ENCODE assay signal across 10 cellular contexts in the genomic region with DNA sequence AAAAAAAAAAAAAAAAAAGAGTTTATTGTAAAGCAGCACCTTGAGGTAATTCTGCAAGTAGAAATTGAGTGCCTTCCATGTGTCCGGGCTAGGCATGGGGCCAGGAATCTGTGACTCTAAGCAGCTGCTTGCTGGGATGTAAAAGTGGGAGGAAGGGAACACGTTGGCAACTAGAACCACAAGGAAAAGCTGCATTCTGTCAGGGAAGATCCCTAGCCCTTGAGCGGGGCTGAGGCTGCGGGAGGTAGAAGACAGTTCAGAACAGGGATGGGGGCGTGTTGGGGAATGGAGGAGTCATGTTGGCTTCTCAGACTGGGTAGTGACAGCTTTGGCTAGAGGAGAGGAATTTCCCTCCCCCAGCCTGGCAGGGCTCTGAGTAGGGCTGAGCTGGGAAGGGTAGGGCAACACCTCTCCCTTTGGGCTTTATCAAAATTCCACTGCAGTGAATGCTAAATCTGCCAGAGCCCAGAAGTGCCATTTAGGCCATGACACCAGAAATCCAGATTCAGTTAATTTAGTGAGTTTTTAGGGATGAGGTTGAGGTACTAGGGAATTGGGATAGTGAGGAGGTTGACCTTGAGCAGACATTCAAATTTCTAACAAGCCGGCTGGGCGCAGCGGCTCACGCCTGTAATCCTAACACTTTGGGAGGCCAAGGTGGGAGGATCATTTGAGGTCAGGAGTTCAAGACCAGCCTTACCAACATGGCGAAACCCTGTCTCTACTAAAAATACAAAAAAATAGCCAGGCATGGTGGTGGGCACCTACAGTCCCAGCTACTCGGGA. TPM values are rescaled to one million over a fixed set of nuclear protein-coding genes. Genes with fewer than 3 reads are reported as not detected.
DNase-seq lines count a peak whose midpoint lies in the region; ATAC-seq lines count a peak whose summit lies in the region.
"Had no signal": no experiment of that assay in that cellular context is flagged by ENCODE, and none has a peak within 500 bp of the region (broad histone marks: within the 10 kb centered on the region; RNA-seq: fewer than 3 reads in every experiment).

No MANE protein-coding gene starts in this region.

- peaks cover 4% of the 10 kb centered on the region for H3K36me3 Mint-ChIP-seq in activated CD4-positive, alpha-beta T cell treated with anti-CD3 and anti-CD28 coated beads for 36 hours (ENCODE audit: low read depth)

- DNase-seq in Daoy (ENCODE audit: low read depth), result peak; percentile 80
- DNase-seq in SJSA1 (ENCODE audit: low read depth in 1 of 2, low spot score in 2 of 2), result peak; percentile 47 to 65
- peak; percentile 43 for DNase-seq in glomerular visceral epithelial cell (ENCODE audit: extremely low spot score)
- DNase-seq in posterior cingulate gyrus, result peak; percentile 43 to 93 (median 67)
- DNase-seq in HAP-1 (ENCODE audit: low spot score in 2 of 2), result no peak
- no peak for DNase-seq in activated CD4-positive, alpha-beta T cell treated with anti-CD3 and anti-CD28 coated beads for 36 hours

- CTCF ChIA-PET in activated CD4-positive, alpha-beta T cell treated with anti-CD3 and anti-CD28 coated beads for 36 hours (lab: Charles Lee), result interaction anchor here (0.7 to 1.0 kb wide), 2 partner anchors 9 to 280 kb away, joined by 3 read pairs; no protein-coding TSS in a partner anchor

- ATAC-seq in HG03135 (IDR thresholded peaks at IDR 0.05; ENCODE audit: unreplicated experiment), result no peak
- ATAC-seq in activated CD4-positive, alpha-beta T cell treated with anti-CD3 and anti-CD28 coated beads for 36 hours, result no peak
- ATAC-seq in HG03095 (IDR thresholded peaks at IDR 0.05; ENCODE audit: unreplicated experiment), result no peak

- no peaks in the 10 kb centered on the region for H3K9me3 Mint-ChIP-seq in activated CD4-positive, alpha-beta T cell treated with anti-CD3 and anti-CD28 coated beads for 36 hours (ENCODE audit: low read depth)
- H3K9me3 Mint-ChIP-seq: IgD-negative memory B cell had no signal

- H3K27ac Mint-ChIP-seq in activated CD4-positive, alpha-beta T cell treated with anti-CD3 and anti-CD28 coated beads for 36 hours, result no peak overlapping the region
- H3K27ac Mint-ChIP-seq: IgD-negative memory B cell had no signal

- peak overlapping the region; percentile 73 for H3K27ac ChIP-seq in SJSA1
- H3K27ac ChIP-seq: neutrophil had no signal

- intact Hi-C loops in posterior cingulate gyrus (cut with DNase I), result no loop called here
- intact Hi-C loops in activated CD4-positive, alpha-beta T cell treated with anti-CD3 and anti-CD28 coated beads for 36 hours (cut with DNase I, micrococcal nuclease), result no loop called here

- no peaks in the 10 kb centered on the region for H3K9me3 ChIP-seq in SJSA1 (replicated peaks)
- H3K9me3 ChIP-seq in HAP-1, result no peaks in the 10 kb centered on the region
- H3K9me3 ChIP-seq: neutrophil had no signal

- H3K36me3 ChIP-seq in SJSA1 (0 out of 2 replicates have a peak, but pooled peaks cover 4% of the 10 kb centered on the region), HAP-1 (replicated peaks) (no peaks in the 10 kb centered on the region)
- H3K36me3 ChIP-seq: neutrophil had no signal

- in situ Hi-C loops in HAP-1 (cut with MboI; ENCODE audit: low sequenced_read_pairs), result no loop called here

- H3K27me3 ChIP-seq in SJSA1 (replicated peaks), result no peaks in the 10 kb centered on the region
- no peaks in the 10 kb centered on the region for H3K27me3 ChIP-seq in HAP-1 (ENCODE audit: low read depth)
- H3K27me3 ChIP-seq: neutrophil had no signal

- POLR2A ChIA-PET in activated CD4-positive, alpha-beta T cell treated with anti-CD3 and anti-CD28 coated beads for 36 hours (lab: Charles Lee), result interaction anchor here (0.7 kb wide), 1 partner anchor 10 kb away, joined by 3 read pairs; no protein-coding TSS in a partner anchor

- H3K4me3 Mint-ChIP-seq in activated CD4-positive, alpha-beta T cell treated with anti-CD3 and anti-CD28 coated beads for 36 hours, result no peak overlapping the region

- H3K27me3 Mint-ChIP-seq in activated CD4-positive, alpha-beta T cell treated with anti-CD3 and anti-CD28 coated beads for 36 hours, result no peaks in the 10 kb centered on the region
- H3K27me3 Mint-ChIP-seq: IgD-negative memory B cell had no signal

- peaks cover 35% of the 10 kb centered on the region for H3K4me1 ChIP-seq in SJSA1 (replicated peaks)
- peaks cover 3% of the 10 kb centered on the region; the same call in 1 of the 2 replicates for H3K4me1 ChIP-seq in HAP-1

- H3K4me3 ChIP-seq in SJSA1, result no peak overlapping the region
- H3K4me3 ChIP-seq in HAP-1, result no peak overlapping the region

- H3K4me1 Mint-ChIP-seq in activated CD4-positive, alpha-beta T cell treated with anti-CD3 and anti-CD28 coated beads for 36 hours, result peaks cover 13% of the 10 kb centered on the region

RNA-seq across cellular contexts. Expression of a gene that starts 3.4 kb away (rescaled TPM):
- total RNA-seq in Daoy (2014; rRNA removed; shearing (Covaris generic)), result 34.8 and 36.2 TPM in 2 replicates
- total RNA-seq in SJSA1 (2014; rRNA removed; shearing (Covaris generic)), result 37.3 and 38.2 TPM in 2 replicates
- total RNA-seq in activated CD4-positive, alpha-beta T cell treated with anti-CD3 and anti-CD28 coated beads for 36 hours, result 10 to 100 TPM; 52.5 to 54.1 TPM

RNA-seq across cellular contexts. Expression of a gene that starts 13.4 kb away (rescaled TPM):
- total RNA-seq in Daoy (2014; rRNA removed; shearing (Covaris generic)), result 30.2 and 32.1 TPM in 2 replicates
- 18.7 and 19.3 TPM in 2 replicates for total RNA-seq in SJSA1 (2014; rRNA removed; shearing (Covaris generic))
- 10 to 100 TPM; 50.9 to 58.5 TPM for total RNA-seq in activated CD4-positive, alpha-beta T cell treated with anti-CD3 and anti-CD28 coated beads for 36 hours

Comparison
In these comparisons a context has a peak if more than half of its experiments do, and no peak if none do; other contexts are left out.
1. DNase-seq: peak in Daoy (single experiment), SJSA1 (2 of 2), glomerular visceral epithelial cell (single experiment) and posterior cingulate gyrus (10 of 10); none in HAP-1 (0 of 2) and activated CD4-positive, alpha-beta T cell treated with anti-CD3 and anti-CD28 coated beads for 36 hours (single experiment).